In the genomic region with DNA sequence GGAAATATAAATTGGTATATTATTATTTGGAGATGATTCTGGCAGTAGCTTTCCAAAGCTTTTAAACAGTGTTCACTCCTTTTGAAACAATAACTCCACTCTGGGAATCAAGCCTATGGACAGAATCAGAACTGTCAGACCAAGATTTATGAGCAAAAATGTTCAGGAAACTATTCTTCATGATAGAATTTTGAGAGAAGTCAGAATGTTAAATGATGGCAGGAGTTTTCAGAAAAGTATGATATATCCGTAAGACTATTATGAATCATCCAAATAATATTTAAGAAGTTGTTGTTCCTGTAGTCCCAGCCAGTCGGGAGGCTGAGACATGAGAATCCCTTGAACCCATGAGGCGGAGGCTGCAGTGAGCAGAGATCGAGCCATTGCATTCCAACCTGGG, we compare ENCODE assay signal across 19 cellular contexts. TPM values are rescaled to one million over a fixed set of nuclear protein-coding genes. Genes with fewer than 3 reads are reported as not detected.
A peak's percentile ranks its signal among the peaks of the same experiment; 100 is the strongest.
DNase-seq lines count a peak whose midpoint lies in the region; ATAC-seq and TF ChIP-seq lines count a peak whose summit lies in the region.
"Had no signal": no experiment of that assay in that cellular context is flagged by ENCODE, and none has a peak within 500 bp of the region (broad histone marks: within the 10 kb centered on the region; RNA-seq: fewer than 3 reads in every experiment).

No MANE protein-coding gene starts in this region.

- no peaks in the 10 kb centered on the region for H3K79me2 ChIP-seq in ACC112 (ENCODE audit: control insufficient read depth, insufficient read depth, low read length, unreplicated experiment)
- H3K79me2 ChIP-seq in PC-3 (ENCODE audit: low read length), result no peaks in the 10 kb centered on the region
- no peaks in the 10 kb centered on the region for H3K79me2 ChIP-seq in osteoblast (ENCODE audit: insufficient read depth, low read length)

- DNase-seq in PC-3 (peak; percentile 9), osteoblast (ENCODE audit: insufficient read length, low spot score, missing footprints) (peak; percentile 64), globus pallidus (ENCODE audit: low spot score) (no peak)
- no peak for DNase-seq in stimulated activated CD4-positive, alpha-beta T cell treated with anti-CD3 and anti-CD28 coated beads, Interleukin-4, amount 100 ng/mL, for 24 hours
- DNase-seq: C1 segment of cervical spinal cord; Calu3; CD4-positive, alpha-beta memory T cell; COR-L47; DMS53; DMS79 treated with DMSO at 0.1 percent for 48 hours; GF-D8; GM23248; H7; HCEC 1CT had no signal

- H2AFZ ChIP-seq in ACC112 (ENCODE audit: low read length, unreplicated experiment), result peak overlapping the region; percentile 56
- no peak overlapping the region; the same call in 1 of the 2 replicates for H2AFZ ChIP-seq in PC-3 (ENCODE audit: low read length)
- no peak overlapping the region for H2AFZ ChIP-seq in osteoblast (ENCODE audit: low read length)
- H2AFZ ChIP-seq: GM23248 had no signal

- H3K9me3 ChIP-seq in PC-3 (ENCODE audit: low read length) (no peaks in the 10 kb centered on the region), osteoblast (ENCODE audit: low read depth, low read length) (no peaks in the 10 kb centered on the region)

- H3K27ac ChIP-seq in ACC112 (ENCODE audit: low read depth, low read length) (no peak overlapping the region), PC-3 (ENCODE audit: low read length) (no peak overlapping the region), osteoblast (ENCODE audit: low read depth, low read length) (no peak overlapping the region)
- H3K27ac ChIP-seq: GM23248 had no signal

- H3K27me3 ChIP-seq in ACC112 (ENCODE audit: insufficient read depth, low read length) (no peaks in the 10 kb centered on the region), PC-3 (ENCODE audit: low read length) (no peaks in the 10 kb centered on the region), osteoblast (ENCODE audit: insufficient read depth, low read length) (no peaks in the 10 kb centered on the region)

- H3K4me1 ChIP-seq in ACC112 (ENCODE audit: control insufficient read depth, insufficient read depth, low read length, unreplicated experiment) (peaks cover 21% of the 10 kb centered on the region), PC-3 (ENCODE audit: insufficient read depth, low read length) (peaks cover 29% of the 10 kb centered on the region), osteoblast (ENCODE audit: insufficient read depth, low read length) (peaks cover 7% of the 10 kb centered on the region)

- TF ChIP-seq CTCF in PC-3 (conservative IDR thresholded peaks at IDR 0.05; ENCODE audit: low read depth, low read length) (no peak), osteoblast (IDR thresholded peaks at IDR 0.05; ENCODE audit: extremely low read depth, low read depth, low read length) (no peak)

- intact Hi-C loops in PC-3 (cut with micrococcal nuclease), result loop anchor here (10.0 kb wide), 1 partner anchor 128 kb away; no protein-coding TSS in a partner anchor

- no peaks in the 10 kb centered on the region for H3K36me3 ChIP-seq in ACC112 (ENCODE audit: insufficient read depth, low read length)
- H3K36me3 ChIP-seq in PC-3 (ENCODE audit: low read depth, low read length), result no peaks in the 10 kb centered on the region
- H3K36me3 ChIP-seq in osteoblast (ENCODE audit: insufficient read depth, low read length), result no peaks in the 10 kb centered on the region

- H3F3A ChIP-seq in PC-3 (ENCODE audit: low read length, unreplicated experiment), result no peaks in the 10 kb centered on the region

- H3K9me2 ChIP-seq in PC-3 (replicated peaks; ENCODE audit: low read length), result no peaks in the 10 kb centered on the region

- H4K20me1 ChIP-seq in PC-3 (ENCODE audit: low read length) (no peaks in the 10 kb centered on the region), osteoblast (ENCODE audit: insufficient read depth, low read length) (no peaks in the 10 kb centered on the region)

- H3K4me2 ChIP-seq in PC-3 (ENCODE audit: low read length) (no peak overlapping the region), osteoblast (ENCODE audit: insufficient read depth, low read length) (no peak overlapping the region)

- H3K4me3 ChIP-seq in ACC112 (ENCODE audit: low read depth, low read length) (no peak overlapping the region), PC-3 (ENCODE audit: low read length) (no peak overlapping the region), osteoblast (ENCODE audit: insufficient read depth, low read length) (no peak overlapping the region)
- H3K4me3 ChIP-seq: GM23248 had no signal

- ATAC-seq in PC-3 (no peak), SK-N-SH treated with all-trans-retinoic acid at 6 μM for 48 hours (no peak), HG03095 (IDR thresholded peaks at IDR 0.05; ENCODE audit: unreplicated experiment) (no peak), GM21367 (IDR thresholded peaks at IDR 0.05; ENCODE audit: unreplicated experiment) (no peak)

- CTCF ChIA-PET in PC-3 (lab: Charles Lee), result interaction anchor here (0.6 kb wide), 1 partner anchor 166 kb away, joined by 11 read pairs; no protein-coding TSS in a partner anchor

- no TSS peak for BruUV-seq in PC-3 (replicated peaks; lab: Mats Ljungman, UMichigan)

- POLR2A ChIA-PET in PC-3 (lab: Charles Lee; ENCODE audit: unreplicated experiment), result no interaction called here

- no peak overlapping the region for H3K9ac ChIP-seq in PC-3 (ENCODE audit: low read length)
- H3K9ac ChIP-seq: GM23248 had no signal

TF ChIP-seq in SK-N-SH treated with all-trans-retinoic acid at 6 μM for 48 hours, 23 proteins besides CTCF, POLR2A, EP300 and RAD21:
- peak; percentile 43; the same call in 1 of the 2 replicates for TF ChIP-seq ISL1 (CRISPR knock-in tag; IDR thresholded peaks at IDR 0.05)
- no peak for TF ChIP-seq PPARA (CRISPR knock-in tag; IDR thresholded peaks at IDR 0.05; ENCODE audit: borderline replicate concordance)

RNA-seq across cellular contexts. Expression of a gene that starts 50.5 kb away (rescaled TPM):
- 1.1 and 1.4 TPM in 2 replicates for total RNA-seq in PC-3 (2014; rRNA removed)
- under 0.01 TPM in 2 replicates for total RNA-seq in osteoblast
- total RNA-seq: CD4-positive, alpha-beta memory T cell; G401; GM23248 had no signal

Comparison
In these comparisons a context has a peak if more than half of its experiments do, and no peak if none do; other contexts are left out.
1. DNase-seq: peak in PC-3 (single experiment) and osteoblast (single experiment); none in stimulated activated CD4-positive, alpha-beta T cell treated with anti-CD3 and anti-CD28 coated beads, Interleukin-4, amount 100 ng/mL, for 24 hours (single experiment) and globus pallidus (single experiment).